ENCODE assay signal across 8 cellular contexts in genomic region chr18:78693429-78693828, GRCh38.
"Had no signal": no experiment of that assay in that cellular context is flagged by ENCODE, and none has a peak within 500 bp of the region (broad histone marks: within the 10 kb centered on the region; RNA-seq: fewer than 3 reads in every experiment).

No MANE protein-coding gene starts in this region.

- H3K4me3 Mint-ChIP-seq: HFFc6 had no signal

- H3K4me3 ChIP-seq: GM23248, HAP-1, K562 had no signal

- H3K27ac Mint-ChIP-seq: HFFc6 had no signal

- DNase-seq: GM23248, GOT3, H7, HFFc6 had no signal

- H3K27ac ChIP-seq: GM23248 had no signal

- FAIRE-seq: HTR-8/SVneo, K562 had no signal

- H3K9ac ChIP-seq: GM23248 had no signal

- H3K4me1 ChIP-seq: HAP-1 had no signal

- H3K9me3 ChIP-seq: HAP-1 had no signal

- ATAC-seq: HCT116, K562 had no signal

- H3K36me3 ChIP-seq: HAP-1 had no signal

- H2AFZ ChIP-seq: GM23248 had no signal
